ENCODE assay signal across 1 cellular context in the genomic region with DNA sequence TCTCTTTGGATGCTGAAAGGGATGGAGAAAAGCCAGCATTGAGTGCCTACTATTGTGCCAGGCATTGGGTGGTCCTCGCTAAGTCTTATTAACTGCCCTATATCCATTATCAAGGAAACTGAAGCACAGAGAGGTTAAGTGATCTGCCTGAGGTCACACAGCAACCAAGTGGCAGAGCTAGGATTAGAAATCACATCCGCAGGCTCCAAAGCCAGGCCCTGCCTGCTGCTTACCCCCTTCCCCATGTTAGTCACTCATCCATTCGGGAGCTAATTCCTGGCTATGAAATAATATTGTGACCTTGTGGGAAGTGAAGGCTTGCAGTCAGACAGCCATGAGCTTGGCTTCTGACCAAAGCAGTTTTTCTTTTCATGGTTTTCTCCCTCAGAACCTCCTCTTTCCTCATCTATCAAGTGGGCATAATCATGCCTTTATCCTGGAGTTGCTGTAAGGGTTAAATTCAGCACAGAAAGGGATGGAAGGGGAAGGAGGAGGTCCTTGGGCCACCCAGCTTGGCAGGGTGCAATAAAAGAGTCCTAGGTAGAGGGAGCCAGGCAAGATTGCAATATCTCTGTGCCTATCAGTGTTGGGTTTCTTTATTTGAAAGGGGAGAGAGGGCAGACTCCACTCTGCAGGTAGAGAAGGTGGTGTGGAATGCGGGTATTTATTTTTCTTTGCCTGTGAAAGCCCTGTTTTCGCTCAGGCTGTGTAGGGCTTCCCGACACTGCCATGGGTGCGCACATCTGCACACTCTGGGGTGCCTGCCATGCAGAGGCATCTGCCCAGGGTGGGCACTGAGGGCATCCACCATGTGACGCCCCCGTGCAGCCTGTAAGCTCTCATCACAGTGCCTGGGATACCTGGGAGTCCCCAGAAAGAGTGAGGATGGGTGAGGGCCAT.
TF ChIP-seq lines count a peak whose summit lies in the region.

No MANE protein-coding gene starts in this region.

TF ChIP-seq in GM23338, 12 proteins besides CTCF, POLR2A, EP300 and RAD21 (continued from another document):
- TF ChIP-seq ZNF462 (CRISPR knock-in tag; IDR thresholded peaks at IDR 0.05): no peak
